14 cellular contexts compared by ENCODE assay signal in the genomic region with DNA sequence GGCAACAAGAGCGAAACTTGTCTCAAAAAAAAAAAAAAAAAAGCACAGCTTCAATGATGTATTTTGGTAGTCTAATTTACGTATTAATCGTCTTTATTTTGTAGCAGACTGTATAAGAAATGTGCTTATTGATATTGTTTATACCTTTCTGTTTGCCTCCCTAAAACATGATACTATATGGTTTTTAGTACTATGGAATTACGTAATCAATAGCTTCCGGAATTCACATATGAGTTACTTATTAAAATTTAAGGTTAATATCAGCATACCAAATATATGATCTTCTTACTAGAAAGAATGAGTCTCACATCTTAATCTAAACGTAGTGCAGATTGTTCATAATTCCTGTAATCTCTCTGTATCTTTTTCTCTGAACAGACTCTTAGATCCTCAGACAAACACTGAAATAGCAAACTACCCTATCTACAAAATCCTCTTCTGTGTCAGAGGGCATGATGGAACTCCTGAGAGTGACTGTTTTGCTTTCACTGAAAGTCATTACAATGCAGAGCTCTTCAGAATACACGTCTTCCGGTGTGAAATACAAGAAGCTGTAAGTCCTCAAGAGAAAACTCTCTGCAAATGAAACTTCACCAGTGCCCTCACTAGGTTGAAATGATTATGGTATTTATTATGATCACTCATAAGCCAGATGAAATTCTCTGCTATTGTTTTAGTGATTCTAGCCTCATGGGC. TPM values are rescaled to one million over a fixed set of nuclear protein-coding genes. Genes with fewer than 3 reads are reported as not detected.
DNase-seq lines count a peak whose midpoint lies in the region; ATAC-seq and TF ChIP-seq lines count a peak whose summit lies in the region.
"Had no signal": no experiment of that assay in that cellular context is flagged by ENCODE, and none has a peak within 500 bp of the region (broad histone marks: within the 10 kb centered on the region; RNA-seq: fewer than 3 reads in every experiment).

No MANE protein-coding gene starts in this region.

- no peaks in the 10 kb centered on the region for H3K27me3 ChIP-seq in lower lobe of right lung (ENCODE audit: low read depth)
- H3K27me3 ChIP-seq: foreskin keratinocyte had no signal

- no peak for TF ChIP-seq CTCF in choroid plexus epithelial cell (conservative IDR thresholded peaks at IDR 0.05; ENCODE audit: low read depth, low read length)
- no peak for TF ChIP-seq CTCF in lower lobe of right lung (IDR thresholded peaks at IDR 0.05)
- TF ChIP-seq CTCF in CD14-positive monocyte (IDR thresholded peaks at IDR 0.05): no peak

- no peaks in the 10 kb centered on the region for H3K4me1 Mint-ChIP-seq in CD14-positive monocyte
- H3K4me1 Mint-ChIP-seq: T-helper 17 cell had no signal

- peaks cover 4% of the 10 kb centered on the region for H3K4me1 ChIP-seq in lower lobe of right lung
- H3K4me1 ChIP-seq: foreskin keratinocyte had no signal

- no peak overlapping the region for H3K27ac ChIP-seq in lower lobe of right lung
- H3K27ac ChIP-seq: foreskin keratinocyte had no signal

- H3K27ac Mint-ChIP-seq in CD14-positive monocyte: peak overlapping the region in 1 of 7 donors; percentile 10
- H3K27ac Mint-ChIP-seq: T-helper 17 cell, type B pancreatic cell had no signal

- no peaks in the 10 kb centered on the region for H3K9me3 ChIP-seq in lower lobe of right lung

- H3K4me3 ChIP-seq in choroid plexus epithelial cell (ENCODE audit: low read depth, low read length): no peak overlapping the region
- H3K4me3 ChIP-seq in lower lobe of right lung: no peak overlapping the region

- peak; percentile 92 for ATAC-seq in GM18511 (IDR thresholded peaks at IDR 0.05; ENCODE audit: unreplicated experiment)
- ATAC-seq in GM21381 (IDR thresholded peaks at IDR 0.05; ENCODE audit: unreplicated experiment): peak; percentile 92
- ATAC-seq in HG03342 (IDR thresholded peaks at IDR 0.05; ENCODE audit: unreplicated experiment): peak; percentile 81
- no peak for ATAC-seq in lower lobe of right lung
- ATAC-seq: foreskin keratinocyte, T-helper 17 cell had no signal

- DNase-seq in choroid plexus epithelial cell (ENCODE audit: low read depth): peak; percentile 61
- no peak for DNase-seq in occipital lobe (lab: John Stamatoyannopoulos, UW)
- no peak for DNase-seq in lower lobe of right lung
- DNase-seq in CD14-positive monocyte (ENCODE audit: low spot score): no peak
- DNase-seq in activated CD8-positive, alpha-beta memory T cell treated with anti-CD3 and anti-CD28 coated beads, Interleukin-2, amount 50 U/mL, for 48 hours: no peak
- DNase-seq: amniotic stem cell, DND-41, foreskin keratinocyte, NCI-H1694 treated with DMSO at 0.1 percent for 48 hours, T-helper 17 cell had no signal

- no peaks in the 10 kb centered on the region for H3K9me3 Mint-ChIP-seq in CD14-positive monocyte
- H3K9me3 Mint-ChIP-seq: type B pancreatic cell had no signal

- H3K4me3 Mint-ChIP-seq in CD14-positive monocyte: no peak overlapping the region
- H3K4me3 Mint-ChIP-seq: T-helper 17 cell, type B pancreatic cell had no signal

- H3K36me3 Mint-ChIP-seq in CD14-positive monocyte: peaks cover 44 to 64% of the 10 kb centered on the region in 2 donors

- intact Hi-C loops in lower lobe of right lung (cut with DNase I) (no loop called here), CD14-positive monocyte (cut with micrococcal nuclease) (no loop called here)

- peaks cover 76% of the 10 kb centered on the region for H3K36me3 ChIP-seq in lower lobe of right lung

- no peaks in the 10 kb centered on the region for H3K27me3 Mint-ChIP-seq in CD14-positive monocyte (ENCODE audit: low read depth in 3 of 3)
- H3K27me3 Mint-ChIP-seq: T-helper 17 cell, type B pancreatic cell had no signal

RNA-seq across cellular contexts. Expression of gene GPR21, which starts 44.4 kb away (rescaled TPM):
- total RNA-seq in occipital lobe (13.3 TPM), lower lobe of right lung (2.2 TPM)
- polyA plus RNA-seq in CD14-positive monocyte: not detected
- polyA plus RNA-seq: foreskin keratinocyte had no signal

RNA-seq across cellular contexts. Expression of gene RABGAP1, which starts 48.2 kb away (rescaled TPM):
- total RNA-seq in occipital lobe (115 TPM), lower lobe of right lung (62.0 TPM)
- 10 to 100 TPM; 19.3 to 24.1 TPM for polyA plus RNA-seq in CD14-positive monocyte

RNA-seq across cellular contexts. Expression of gene ZBTB26, which starts 57.8 kb away (rescaled TPM):
- 10.6 TPM for total RNA-seq in occipital lobe
- 7.2 TPM for total RNA-seq in lower lobe of right lung
- polyA plus RNA-seq in CD14-positive monocyte: under 1 TPM; 0.42 to 0.48 TPM

Comparison
In these comparisons a context has a peak if more than half of its experiments do, and no peak if none do; other contexts are left out.
1. ATAC-seq: peak in GM18511 (single experiment), GM21381 (single experiment) and HG03342 (single experiment); none in lower lobe of right lung (0 of 2).